In genomic region chr21:42013901-42014300, GRCh38 we compare ENCODE assay signal across 22 cellular contexts. TPM values are rescaled to one million over a fixed set of nuclear protein-coding genes. Genes with fewer than 3 reads are reported as not detected.
DNase-seq lines count a peak whose midpoint lies in the region; ATAC-seq and TF ChIP-seq lines count a peak whose summit lies in the region.
"Had no signal": no experiment of that assay in that cellular context is flagged by ENCODE, and none has a peak within 500 bp of the region (broad histone marks: within the 10 kb centered on the region; RNA-seq: fewer than 3 reads in every experiment).

No MANE protein-coding gene starts in this region.

- no peak overlapping the region for H3K9ac ChIP-seq in IMR-90 (ENCODE audit: low read depth, low read length)
- H3K9ac ChIP-seq: GM23248 had no signal

- no peak overlapping the region for H4K5ac ChIP-seq in IMR-90 (ENCODE audit: low read depth, low read length)

- BruUV-seq in IMR-90 (replicated peaks; lab: Mats Ljungman, UMichigan), result no TSS peak

- no peak overlapping the region for H3K4me3 ChIP-seq in IMR-90 (ENCODE audit: insufficient read depth, low read depth, low read length)
- no peak overlapping the region for H3K4me3 ChIP-seq in coronary artery
- H3K4me3 ChIP-seq in right cardiac atrium (ENCODE audit: low read length), result no peak overlapping the region
- H3K4me3 ChIP-seq: GM23248, K562 had no signal

- no peak overlapping the region for H3K56ac ChIP-seq in IMR-90 (ENCODE audit: extremely low read depth, insufficient read depth, low read length)

- H4K91ac ChIP-seq in IMR-90 (ENCODE audit: insufficient read depth, low read depth, low read length), result no peak overlapping the region

- H3K4me2 ChIP-seq in IMR-90 (ENCODE audit: low read depth, low read length), result no peak overlapping the region

- no peak for TF ChIP-seq POLR2A in IMR-90 (IDR thresholded peaks at IDR 0.05; ENCODE audit: low read depth, low read length)

- peak; percentile 64 for DNase-seq in G401 (ENCODE audit: low spot score)
- DNase-seq in IMR-90, result no peak
- DNase-seq in NCI-H526 (lab: John Stamatoyannopoulos, UW), result peak; percentile 72 to 84
- DNase-seq in coronary artery (ENCODE audit: low spot score), result peak; percentile 53
- no peak for DNase-seq in right cardiac atrium
- no peak for DNase-seq in Right ventricle myocardium superior
- no peak for DNase-seq in left lobe of liver (ENCODE audit: low spot score)
- DNase-seq: CD4-positive, CD25-positive, alpha-beta regulatory T cell; GM23248; H9; HFFc6; MM.1S; NCI-H1048; NCI-H1436 treated with DMSO at 0.1 percent for 48 hours; NCI-H2029; NK-92 treated with Interleukin-12 subunit alpha and Interleukin-12 subunit beta, amount 100 ng/mL, for 24 hours; SIG-M5 had no signal

- no peak overlapping the region for H3K4ac ChIP-seq in IMR-90 (ENCODE audit: low read depth, low read length)

- H2BK5ac ChIP-seq in IMR-90 (ENCODE audit: low read depth, low read length, poor library complexity, severe bottlenecking), result no peak overlapping the region

- H3K9me1 ChIP-seq in IMR-90 (ENCODE audit: insufficient read depth, low read length), result 0 out of 2 replicates have a peak, but pooled peaks cover 2% of the 10 kb centered on the region

- no peak overlapping the region for H3K23ac ChIP-seq in IMR-90 (ENCODE audit: low read depth, low read length)

- no peaks in the 10 kb centered on the region for H3K27me3 ChIP-seq in IMR-90 (ENCODE audit: control insufficient read depth, insufficient read depth, low read length)
- no peaks in the 10 kb centered on the region for H3K27me3 ChIP-seq in right cardiac atrium (ENCODE audit: control insufficient read depth, insufficient read depth)

- dilution Hi-C loops in IMR-90 (cut with HindIII; ENCODE audit: low sequenced_read_pairs, unreplicated experiment), result no loop called here

- H2AFZ ChIP-seq in IMR-90 (replicated peaks; ENCODE audit: low read length, poor library complexity), result no peak overlapping the region
- H2AFZ ChIP-seq: GM23248 had no signal

- H3K18ac ChIP-seq in IMR-90 (ENCODE audit: low read depth, low read length), result no peak overlapping the region

- TF ChIP-seq CTCF in IMR-90 (conservative IDR thresholded peaks at IDR 0.05; ENCODE audit: low read depth, low read length) (no peak), coronary artery (IDR thresholded peaks at IDR 0.05) (no peak)

- no peak for TF ChIP-seq RAD21 in IMR-90 (IDR thresholded peaks at IDR 0.05; ENCODE audit: low read length)

- 85% methylated on average over 4 of the region's 7 CpGs; no CpG with 5 or more reads in 1 of the 2 experiments for WGBS in IMR-90 (ENCODE audit: extremely low coverage in 2 of 2, insufficient read length in 1 of 2), 2 experiments
- WGBS in right cardiac atrium, result 86% methylated on average over 7 of the region's 7 CpGs

- peaks cover 9 to 15% of the 10 kb centered on the region in 2 experiments; a peak in 3 of 4 replicates for H3K79me1 ChIP-seq in IMR-90 (ENCODE audit: low read depth in 1 of 2, low read length in 2 of 2)

- intact Hi-C loops in IMR-90 (cut with micrococcal nuclease) (loop anchor here (5.0 kb wide), 1 partner anchor 33 kb away; no protein-coding TSS in a partner anchor), right cardiac atrium (cut with DNase I) (no loop called here), Right ventricle myocardium superior (cut with DNase I) (no loop called here)

- H2BK15ac ChIP-seq in IMR-90 (ENCODE audit: low read depth, low read length), result no peak overlapping the region

- POLR2A ChIA-PET in IMR-90 (lab: Charles Lee; ENCODE audit: unreplicated experiment), result no interaction called here

- peak overlapping the region; percentile 15; the same call in 1 of the 2 replicates for H2AK5ac ChIP-seq in IMR-90 (ENCODE audit: low read depth, low read length)

- H4K20me1 ChIP-seq in IMR-90 (ENCODE audit: insufficient read depth, low read length), result no peaks in the 10 kb centered on the region

- no peak overlapping the region for H3K14ac ChIP-seq in IMR-90 (replicated peaks; ENCODE audit: low read depth, low read length)

- no peak overlapping the region for H4K8ac ChIP-seq in IMR-90 (ENCODE audit: low read depth in 2 of 2, low read length in 2 of 2)

- H2BK20ac ChIP-seq in IMR-90 (ENCODE audit: low read depth, low read length), result no peak overlapping the region

- H3K9me3 ChIP-seq in IMR-90 (ENCODE audit: control insufficient read depth, insufficient read depth, low read length) (peaks cover 4% of the 10 kb centered on the region; the same call in 1 of the 2 replicates), right cardiac atrium (ENCODE audit: control insufficient read depth, low read length) (no peaks in the 10 kb centered on the region)

- H2AK9ac ChIP-seq in IMR-90 (replicated peaks; ENCODE audit: low read depth, low read length, poor library complexity), result no peak overlapping the region

- in situ Hi-C loops in G401 (cut with HindIII; ENCODE audit: low sequenced_read_pairs), result no loop called here
- in situ Hi-C loops in IMR-90 (cut with MboI; ENCODE audit: low sequenced_read_pairs), result no loop called here

- H3K27ac ChIP-seq in IMR-90 (ENCODE audit: insufficient read depth, low read length) (no peak overlapping the region), coronary artery (no peak overlapping the region), right cardiac atrium (ENCODE audit: low read length) (no peak overlapping the region)
- H3K27ac ChIP-seq: GM23248, RWPE1 had no signal

- CTCF ChIA-PET in IMR-90 (lab: Yijun Ruan, JAX), result interaction anchor here (0.7 kb wide), 1 partner anchor 56 kb away, joined by 3 read pairs; no protein-coding TSS in a partner anchor

- ATAC-seq in IMR-90 (ENCODE audit: low read depth), result no peak
- ATAC-seq in right cardiac atrium, result no peak
- ATAC-seq in Right ventricle myocardium superior (ENCODE audit: poor library complexity), result no peak
- no peak for ATAC-seq in HG02588 (IDR thresholded peaks at IDR 0.05; ENCODE audit: unreplicated experiment)
- ATAC-seq in left lobe of liver, result no peak
- ATAC-seq: K562, SK-N-SH treated with all-trans-retinoic acid at 6 μM for 48 hours had no signal

- peaks cover 2% of the 10 kb centered on the region; the same call in 1 of the 2 replicates for H3K4me1 ChIP-seq in IMR-90 (ENCODE audit: control insufficient read depth, insufficient read depth, low read length)
- no peaks in the 10 kb centered on the region for H3K4me1 ChIP-seq in right cardiac atrium (ENCODE audit: control insufficient read depth, insufficient read depth, low read length)

- H2BK120ac ChIP-seq in IMR-90 (ENCODE audit: low read depth, low read length), result no peak overlapping the region

- H3K36me3 ChIP-seq in IMR-90 (ENCODE audit: control insufficient read depth, insufficient read depth, low read length), result no peaks in the 10 kb centered on the region

TF ChIP-seq in IMR-90, 13 proteins besides CTCF, POLR2A, EP300 and RAD21:
- TF ChIP-seq FOS (IDR thresholded peaks at IDR 0.05; ENCODE audit: low read depth, low read length) (no peak), SMC3 (IDR thresholded peaks at IDR 0.05; ENCODE audit: low read depth, low read length) (no peak), MAZ (IDR thresholded peaks at IDR 0.05; ENCODE audit: borderline replicate concordance, low read depth, low read length) (no peak), NFE2L2 (IDR thresholded peaks at IDR 0.05; ENCODE audit: low read depth, low read length) (no peak), BHLHE40 (IDR thresholded peaks at IDR 0.05; ENCODE audit: low read depth, low read length) (no peak), CEBPB (IDR thresholded peaks at IDR 0.05; ENCODE audit: low read depth, low read length) (no peak), ELK1 (IDR thresholded peaks at IDR 0.05; ENCODE audit: borderline replicate concordance, low read depth, low read length) (no peak), MXI1 (IDR thresholded peaks at IDR 0.05; ENCODE audit: borderline replicate concordance, low read depth, low read length) (no peak), MAFK (IDR thresholded peaks at IDR 0.05; ENCODE audit: low read depth, low read length) (no peak), RFX5 (IDR thresholded peaks at IDR 0.05; ENCODE audit: low read depth, low read length) (no peak), CHD1 (IDR thresholded peaks at IDR 0.05; ENCODE audit: low read depth, low read length) (no peak), USF2 (IDR thresholded peaks at IDR 0.05; ENCODE audit: low read depth, low read length) (no peak), RCOR1 (IDR thresholded peaks at IDR 0.05; ENCODE audit: insufficient replicate concordance, low read length) (no peak)

RNA-seq across cellular contexts. Expression of gene ZBTB21, which starts 3.7 kb away (rescaled TPM):
- 5.5 and 22.0 TPM in 2 replicates for total RNA-seq in G401 (2014; rRNA removed; shearing (Covaris generic))
- 12.0 and 13.6 TPM in 2 replicates for total RNA-seq in IMR-90 (2012; rRNA removed)
- polyA plus RNA-seq in IMR-90 (2012; rRNA removed), result 6.8 and 7.8 TPM in 2 replicates
- polyA plus RNA-seq in IMR-90 (2012; cell fraction: cytosol; rRNA removed), result 2.4 and 2.8 TPM in 2 replicates
- polyA plus RNA-seq in IMR-90 (2012; cell fraction: nucleus; rRNA removed; ENCODE audit: low replicate concordance), result 4.6 and 22.7 TPM in 2 replicates
- total RNA-seq in right cardiac atrium, result 10 to 100 TPM in 2 of 4 donors, 1 to 10 TPM in 2; 6.8 to 15.2 (median 8.9) TPM
- polyA plus RNA-seq in right cardiac atrium, result 2.6 TPM
- total RNA-seq in Right ventricle myocardium superior, result 5.5 TPM
- total RNA-seq in left lobe of liver, result 4.2 TPM

RNA-seq across cellular contexts. Expression of gene UMODL1, which starts 57.2 kb away (rescaled TPM):
- not detected in 2 replicates for total RNA-seq in G401 (2014; rRNA removed; shearing (Covaris generic))
- total RNA-seq in IMR-90 (2012; rRNA removed), result not detected in 2 replicates
- 0.02 TPM in 1 of 2 replicates, not detected in the other for polyA plus RNA-seq in IMR-90 (2012; rRNA removed)
- polyA plus RNA-seq in IMR-90 (2012; cell fraction: cytosol; rRNA removed), result 0.03 TPM in 1 of 2 replicates, not detected in the other
- polyA plus RNA-seq in IMR-90 (2012; cell fraction: nucleus; rRNA removed; ENCODE audit: low replicate concordance), result 0.04 and 0.07 TPM in 2 replicates
- not detected for total RNA-seq in right cardiac atrium
- polyA plus RNA-seq in right cardiac atrium, result not detected
- total RNA-seq in Right ventricle myocardium superior, result 0.05 TPM
- 0.18 TPM for total RNA-seq in left lobe of liver
- total RNA-seq: GM23248, H9, HFFc6, K562, LHCN-M2 had no signal
- polyA plus RNA-seq: GM23248, K562 had no signal

Comparison
In these comparisons a context has a peak if more than half of its experiments do, and no peak if none do; other contexts are left out.
1. DNase-seq: peak in G401 (single experiment), NCI-H526 (2 of 2) and coronary artery (single experiment); none in IMR-90 (single experiment), right cardiac atrium (0 of 3), Right ventricle myocardium superior (single experiment) and left lobe of liver (single experiment).